1 cellular context compared by ENCODE assay signal in the genomic region with DNA sequence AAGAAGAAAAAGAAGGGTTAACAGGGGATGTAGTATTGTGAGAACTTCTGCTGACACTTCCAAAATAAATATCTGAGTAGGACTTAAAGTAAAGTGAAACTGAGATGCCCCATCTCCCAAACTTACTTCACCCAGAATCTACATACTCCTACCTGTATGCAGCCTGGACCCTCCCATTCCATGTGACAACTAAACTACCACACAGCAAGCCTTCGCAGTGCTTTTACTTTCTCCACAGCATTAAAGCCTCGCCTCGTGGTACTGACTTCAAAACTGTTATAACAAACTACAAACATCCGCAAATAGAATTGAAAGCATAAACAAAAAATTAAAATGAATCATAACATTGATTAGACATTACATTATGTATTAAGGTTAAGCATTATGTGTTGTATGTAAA.
TF ChIP-seq lines count a peak whose summit lies in the region.

No MANE protein-coding gene starts in this region.

TF ChIP-seq in HepG2, 621 proteins besides CTCF, POLR2A, EP300 and RAD21:
- TF ChIP-seq RBM22 (optimal IDR thresholded peaks at IDR 0.05; ENCODE audit: low read length) (no peak), WIZ (CRISPR knock-in tag; IDR thresholded peaks at IDR 0.05) (no peak), AKAP8 (CRISPR knock-in tag; IDR thresholded peaks at IDR 0.05) (no peak), BCL6 (CRISPR knock-in tag; IDR thresholded peaks at IDR 0.05) (no peak), ATRX (CRISPR knock-in tag; IDR thresholded peaks at IDR 0.05; ENCODE audit: borderline replicate concordance) (no peak)
